Comparison of ENCODE assay signal across 24 cellular contexts in the genomic region with DNA sequence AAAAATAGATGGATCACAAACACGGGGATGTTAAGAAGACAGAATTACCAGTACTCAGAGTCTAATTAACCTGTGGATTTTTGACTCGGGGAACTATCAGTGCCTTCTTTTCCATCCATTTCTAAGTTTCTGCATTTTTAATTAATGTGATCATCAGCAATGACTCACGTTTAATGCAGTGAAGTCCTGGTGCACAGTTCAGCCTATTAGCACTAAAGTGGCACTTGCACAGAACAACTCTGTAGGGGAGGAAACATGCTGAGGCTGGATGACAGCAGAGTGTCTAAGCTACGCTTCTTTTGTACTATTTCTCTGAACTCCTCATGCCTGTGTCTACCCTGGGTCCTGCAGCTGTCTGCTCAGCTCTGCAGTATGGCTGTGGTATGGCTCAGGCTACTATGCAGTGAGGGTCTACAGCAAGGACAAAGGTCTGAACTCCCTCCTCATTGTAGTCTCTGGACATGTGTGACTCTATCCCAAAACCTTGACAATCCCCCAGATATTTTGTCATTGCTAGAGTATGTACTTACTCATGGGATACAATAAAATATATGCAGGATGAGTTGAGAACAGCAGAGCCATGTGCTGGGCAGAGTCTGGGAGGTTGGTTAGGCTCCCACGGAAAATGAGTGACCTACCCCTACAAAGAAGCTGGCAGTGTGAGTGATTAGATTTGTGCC.
DNase-seq lines count a peak whose midpoint lies in the region; ATAC-seq and TF ChIP-seq lines count a peak whose summit lies in the region.
"Had no signal": no experiment of that assay in that cellular context is flagged by ENCODE, and none has a peak within 500 bp of the region (broad histone marks: within the 10 kb centered on the region; RNA-seq: fewer than 3 reads in every experiment).

No MANE protein-coding gene starts in this region.

- H3K4me2 ChIP-seq in PC-3 (ENCODE audit: low read length) = no peak overlapping the region
- H3K4me2 ChIP-seq: KMS-11 had no signal

- intact Hi-C loops in PC-3 (cut with micrococcal nuclease) (loop anchor here (10.0 kb wide), 1 partner anchor 266 kb away; no protein-coding TSS in a partner anchor), sciatic nerve (cut with DNase I) (no loop called here)

- H3K27me3 ChIP-seq in PC-3 (ENCODE audit: low read length) = no peaks in the 10 kb centered on the region
- H3K27me3 ChIP-seq: esophagus squamous epithelium, pancreas, SJSA1 had no signal

- no peaks in the 10 kb centered on the region for H3K36me3 ChIP-seq in PC-3 (ENCODE audit: low read depth, low read length)
- H3K36me3 ChIP-seq: esophagus squamous epithelium, pancreas, SJSA1 had no signal

- no peaks in the 10 kb centered on the region for H3K9me2 ChIP-seq in PC-3 (replicated peaks; ENCODE audit: low read length)

- TF ChIP-seq CTCF in PC-3 (conservative IDR thresholded peaks at IDR 0.05; ENCODE audit: low read depth, low read length) (no peak), omental fat pad (IDR thresholded peaks at IDR 0.05) (no peak)

- BruUV-seq in PC-3 (replicated peaks; lab: Mats Ljungman, UMichigan) = no TSS peak

- H3F3A ChIP-seq in PC-3 (ENCODE audit: low read length, unreplicated experiment) = no peaks in the 10 kb centered on the region

- no peak overlapping the region for H3K27ac ChIP-seq in PC-3 (ENCODE audit: low read length)
- H3K27ac ChIP-seq: esophagus squamous epithelium, HL-60, KMS-11, pancreas, SJSA1 had no signal

- no peaks in the 10 kb centered on the region for H3K79me2 ChIP-seq in PC-3 (ENCODE audit: low read length)

- H3K4me1 ChIP-seq in PC-3 (ENCODE audit: insufficient read depth, low read length) = peaks cover 7% of the 10 kb centered on the region
- H3K4me1 ChIP-seq: SJSA1 had no signal

- no peak overlapping the region for H2AFZ ChIP-seq in PC-3 (ENCODE audit: low read length)

- ATAC-seq in PC-3 (peak; percentile 93), omental fat pad (ENCODE audit: low FRiP score) (peak; percentile 68), sciatic nerve (no peak), HG02642 (IDR thresholded peaks at IDR 0.05; ENCODE audit: poor library complexity, unreplicated experiment) (no peak)
- ATAC-seq: naive thymus-derived CD4-positive, alpha-beta T cell; pancreas; WTC11 had no signal

- no peaks in the 10 kb centered on the region for H3K9me3 ChIP-seq in PC-3 (ENCODE audit: low read length)
- H3K9me3 ChIP-seq: esophagus squamous epithelium, pancreas, SJSA1 had no signal

- POLR2A ChIA-PET in PC-3 (lab: Charles Lee; ENCODE audit: unreplicated experiment) = no interaction called here

- H3K4me3 ChIP-seq in PC-3 (ENCODE audit: low read length) = no peak overlapping the region
- H3K4me3 ChIP-seq: esophagus squamous epithelium, pancreas, SJSA1 had no signal

- CTCF ChIA-PET in PC-3 (lab: Charles Lee) = no interaction called here

- H3K9ac ChIP-seq in PC-3 (ENCODE audit: low read length) = no peak overlapping the region
- H3K9ac ChIP-seq: KMS-11 had no signal

- no peaks in the 10 kb centered on the region for H4K20me1 ChIP-seq in PC-3 (ENCODE audit: low read length)

- DNase-seq in AG20443 (ENCODE audit: low spot score) (peak; percentile 33), PC-3 (peak; percentile 50), fibroblast of gingiva (ENCODE audit: low read depth) (peak; percentile 3), omental fat pad (ENCODE audit: low spot score) (no peak), sciatic nerve (ENCODE audit: low spot score) (no peak), NCI-H2107 (lab: John Stamatoyannopoulos, UW) (no peak)
- no peak for DNase-seq in stimulated activated CD4-positive, alpha-beta T cell treated with anti-CD3 and anti-CD28 coated beads, Interleukin-4, amount 100 ng/mL, for 1 hour
- DNase-seq: activated CD4-positive, alpha-beta memory T cell treated with anti-CD3 and anti-CD28 coated beads for 36 hours; amniotic stem cell; effector CD4-positive, alpha-beta T cell; esophagus squamous epithelium; immature natural killer cell; naive thymus-derived CD4-positive, alpha-beta T cell; NCI-H2171; NCI-H69; pancreas; small intestine; stimulated activated CD4-positive, alpha-beta T cell treated with anti-CD3 and anti-CD28 coated beads, Interleukin-4, amount 100 ng/mL, for 4 hours; T-helper 2 cell had no signal

Comparison
In these comparisons a context has a peak if more than half of its experiments do, and no peak if none do; other contexts are left out.
1. DNase-seq: peak in AG20443 (single experiment), PC-3 (single experiment) and fibroblast of gingiva (single experiment); none in omental fat pad (single experiment), sciatic nerve (single experiment), NCI-H2107 (single experiment) and stimulated activated CD4-positive, alpha-beta T cell treated with anti-CD3 and anti-CD28 coated beads, Interleukin-4, amount 100 ng/mL, for 1 hour (single experiment).
2. ATAC-seq: peak in PC-3 (single experiment) and omental fat pad (single experiment); none in sciatic nerve (single experiment) and HG02642 (single experiment).